In genomic region chr2:69113627-69114026, GRCh38 we compare ENCODE assay signal across 34 cellular contexts.
DNase-seq lines count a peak whose midpoint lies in the region; ATAC-seq, FAIRE-seq and TF ChIP-seq lines count a peak whose summit lies in the region.
"Had no signal": no experiment of that assay in that cellular context is flagged by ENCODE, and none has a peak within 500 bp of the region (broad histone marks: within the 10 kb centered on the region; RNA-seq: fewer than 3 reads in every experiment).

No MANE protein-coding gene starts in this region.

- TF ChIP-seq EP300 in sigmoid colon (IDR thresholded peaks at IDR 0.05) = no peak

- no peak for TF ChIP-seq POLR2A in sigmoid colon (IDR thresholded peaks at IDR 0.05)

- H3K36me3 ChIP-seq in GM23248 (ENCODE audit: low read depth) = peaks cover 13% of the 10 kb centered on the region
- no peaks in the 10 kb centered on the region for H3K36me3 ChIP-seq in astrocyte (ENCODE audit: insufficient read depth, low read length)
- H3K36me3 ChIP-seq in tibial artery = no peaks in the 10 kb centered on the region
- H3K36me3 ChIP-seq in sigmoid colon = no peaks in the 10 kb centered on the region
- H3K36me3 ChIP-seq: pancreas, transverse colon had no signal

- H3K9me3 ChIP-seq in GM23248 (ENCODE audit: low read depth) (no peaks in the 10 kb centered on the region), astrocyte (ENCODE audit: insufficient read depth, low read depth, low read length) (no peaks in the 10 kb centered on the region), tibial artery (no peaks in the 10 kb centered on the region), sigmoid colon (no peaks in the 10 kb centered on the region)
- H3K9me3 ChIP-seq: Caco-2, pancreas, SJCRH30, transverse colon had no signal

- H3K27me3 Mint-ChIP-seq in astrocyte (ENCODE audit: low read depth, unreplicated experiment) = no peaks in the 10 kb centered on the region

- H2AFZ ChIP-seq in GM23248 = no peak overlapping the region
- no peak overlapping the region for H2AFZ ChIP-seq in astrocyte (ENCODE audit: low read depth, low read length)

- no peak overlapping the region for H3K27ac Mint-ChIP-seq in astrocyte (ENCODE audit: unreplicated experiment)
- H3K27ac Mint-ChIP-seq: activated CD4-positive, alpha-beta T cell treated with anti-CD3 and anti-CD28 coated beads, Interleukin-2, amount 10 ng/mL, durations not matched to agents 7 days and 5 days; activated CD8-positive, alpha-beta memory T cell treated with anti-CD3 and anti-CD28 coated beads, Interleukin-2, amount 10 ng/mL, durations not matched to agents 7 days and 5 days; activated naive CD8-positive, alpha-beta T cell treated with anti-CD3 and anti-CD28 coated beads, Interleukin-2, amount 10 ng/mL, durations not matched to agents 7 days and 5 days; immature natural killer cell; stimulated activated naive CD8-positive, alpha-beta T cell treated with anti-CD3 and anti-CD28 coated beads, Interleukin-15, Interleukin-2, amounts not matched to agents 100 ng/mL and 50 ng/mL, for 24 hours had no signal

- intact Hi-C loops in tibial artery (cut with DNase I; ENCODE audit: low total_unique reads) (no loop called here), sigmoid colon (cut with DNase I) (loop anchor here (10.0 kb wide), 2 partner anchors 61 to 99 kb away; partner anchors contain the start of gene ANTXR1)

- H3K4me1 ChIP-seq in GM23248 (ENCODE audit: insufficient read depth) (peaks cover 33% of the 10 kb centered on the region), astrocyte (ENCODE audit: insufficient read depth, low read length) (peaks cover 4% of the 10 kb centered on the region), tibial artery (peaks cover 3 to 91% (median 41%) of the 10 kb centered on the region in 4 donors), sigmoid colon (peaks cover 0 to 52% (median 48%) of the 10 kb centered on the region in 4 donors)
- H3K4me1 ChIP-seq: Caco-2, pancreas, SJCRH30 had no signal

- H3K27ac ChIP-seq in GM23248 (peak overlapping the region; percentile 40), astrocyte (ENCODE audit: low read depth, low read length) (no peak overlapping the region), tibial artery (peak overlapping the region; percentile 36 to 79), sigmoid colon (peak overlapping the region in 1 of 4 donors; percentile 15)
- H3K27ac ChIP-seq: pancreas, SJCRH30, transverse colon had no signal

- peak; percentile 9 for FAIRE-seq in astrocyte (lab: Jason Lieb, UNC)
- FAIRE-seq: G401.6, pancreas had no signal

- H3K4me3 Mint-ChIP-seq in astrocyte (ENCODE audit: unreplicated experiment) = no peak overlapping the region
- H3K4me3 Mint-ChIP-seq: activated CD4-positive, alpha-beta T cell treated with anti-CD3 and anti-CD28 coated beads, Interleukin-2, amount 10 ng/mL, durations not matched to agents 7 days and 5 days; activated CD8-positive, alpha-beta memory T cell treated with anti-CD3 and anti-CD28 coated beads, Interleukin-2, amount 10 ng/mL, durations not matched to agents 7 days and 5 days; activated naive CD8-positive, alpha-beta T cell treated with anti-CD3 and anti-CD28 coated beads, Interleukin-2, amount 10 ng/mL, durations not matched to agents 7 days and 5 days; activated T-cell treated with anti-CD3 and anti-CD28 coated beads, Interleukin-2, amount 50 U/mL, for 4 hours; central memory CD8-positive, alpha-beta T cell; immature natural killer cell; stimulated activated naive CD8-positive, alpha-beta T cell treated with anti-CD3 and anti-CD28 coated beads, Interleukin-15, Interleukin-2, amounts not matched to agents 100 ng/mL and 50 ng/mL, for 24 hours; WTC11 had no signal

- H4K20me1 ChIP-seq in GM23248 (ENCODE audit: insufficient read depth) (no peaks in the 10 kb centered on the region), astrocyte (ENCODE audit: insufficient read depth, low read length) (no peaks in the 10 kb centered on the region)

- H3K9ac ChIP-seq in GM23248 = no peak overlapping the region
- H3K9ac ChIP-seq in astrocyte (ENCODE audit: low read length) = no peak overlapping the region

- TF ChIP-seq CTCF in astrocyte (IDR thresholded peaks at IDR 0.05; ENCODE audit: insufficient read depth, low read depth, low read length) (no peak), tibial artery (IDR thresholded peaks at IDR 0.05) (no peak), sigmoid colon (IDR thresholded peaks at IDR 0.05) (no peak)

- H3K79me2 ChIP-seq in GM23248 (ENCODE audit: insufficient read depth) = no peaks in the 10 kb centered on the region
- H3K79me2 ChIP-seq in astrocyte (ENCODE audit: insufficient read depth, low read length) = no peaks in the 10 kb centered on the region

- peaks cover 5% of the 10 kb centered on the region for H3K4me1 Mint-ChIP-seq in astrocyte (ENCODE audit: low read depth, unreplicated experiment)
- H3K4me1 Mint-ChIP-seq: activated CD4-positive, alpha-beta T cell treated with anti-CD3 and anti-CD28 coated beads, Interleukin-2, amount 10 ng/mL, durations not matched to agents 7 days and 5 days; activated naive CD8-positive, alpha-beta T cell treated with anti-CD3 and anti-CD28 coated beads, Interleukin-2, amount 10 ng/mL, durations not matched to agents 7 days and 5 days; central memory CD8-positive, alpha-beta T cell; immature natural killer cell had no signal

- 48 to 50% methylated on average over 3 of the region's 3 CpGs for WGBS in GM23248 (ENCODE audit: low coverage in 1 of 2, low lambda C conversion rate in 2 of 2, missing lambda C conversion rate in 2 of 2), 2 experiments
- 44 to 68% methylated on average over 3 of the region's 3 CpGs for WGBS in sigmoid colon, 2 donors

- H3K4me3 ChIP-seq in GM23248 (no peak overlapping the region), astrocyte (ENCODE audit: insufficient read depth, low read depth, low read length) (no peak overlapping the region), tibial artery (no peak overlapping the region), sigmoid colon (no peak overlapping the region)
- H3K4me3 ChIP-seq: pancreas, SJCRH30, transverse colon had no signal

- 0 out of 2 replicates have a peak, but pooled peaks cover 7% of the 10 kb centered on the region for H3K9me2 ChIP-seq in GM23248 (ENCODE audit: insufficient read depth)

- H3K27me3 ChIP-seq in GM23248 (replicated peaks; ENCODE audit: insufficient read depth) = no peaks in the 10 kb centered on the region
- H3K27me3 ChIP-seq in astrocyte (ENCODE audit: insufficient read depth, low read length) = no peaks in the 10 kb centered on the region
- H3K27me3 ChIP-seq in tibial artery = no peaks in the 10 kb centered on the region
- H3K27me3 ChIP-seq in sigmoid colon = no peaks in the 10 kb centered on the region
- H3K27me3 ChIP-seq: pancreas, SJCRH30, transverse colon had no signal

- H3K4me2 ChIP-seq in GM23248 (ENCODE audit: unreplicated experiment) = no peak overlapping the region
- peak overlapping the region; percentile 0 for H3K4me2 ChIP-seq in astrocyte (ENCODE audit: low read length)

- H3K36me3 Mint-ChIP-seq in astrocyte (ENCODE audit: low read depth, unreplicated experiment) = peaks cover 7% of the 10 kb centered on the region
- H3K36me3 Mint-ChIP-seq: activated CD8-positive, alpha-beta memory T cell treated with anti-CD3 and anti-CD28 coated beads, Interleukin-2, amount 10 ng/mL, durations not matched to agents 7 days and 5 days; activated naive CD8-positive, alpha-beta T cell treated with anti-CD3 and anti-CD28 coated beads, Interleukin-2, amount 10 ng/mL, durations not matched to agents 7 days and 5 days; immature natural killer cell had no signal

- peaks cover 73% of the 10 kb centered on the region for H3F3A ChIP-seq in GM23248 (ENCODE audit: insufficient read depth)

- in situ Hi-C loops in GM23248 (cut with MboI) = no loop called here

- DNase-seq in GM23248 (peak; percentile 66), astrocyte (ENCODE audit: low read depth) (peak; percentile 22), iris pigment epithelial cell (ENCODE audit: low read depth) (peak; percentile 26), tibial artery (no peak), sigmoid colon (no peak), NCI-H446 (lab: John Stamatoyannopoulos, UW) (no peak), SW 1271 (lab: John Stamatoyannopoulos, UW) (no peak)
- DNase-seq: activated CD4-positive, alpha-beta T cell treated with anti-CD3 and anti-CD28 coated beads, Interleukin-2, amount 10 ng/mL, durations not matched to agents 7 days and 5 days; activated CD8-positive, alpha-beta memory T cell treated with anti-CD3 and anti-CD28 coated beads, Interleukin-2, amount 10 ng/mL, durations not matched to agents 7 days and 5 days; activated gamma-delta T cell; activated naive CD8-positive, alpha-beta T cell treated with anti-CD3 and anti-CD28 coated beads, Interleukin-2, amount 10 ng/mL, durations not matched to agents 7 days and 5 days; activated T-cell treated with anti-CD3 and anti-CD28 coated beads, Interleukin-2, amount 50 U/mL, for 4 hours; C1 segment of cervical spinal cord; Caco-2; dermis blood vessel endothelial cell; DMS53; hypothalamus; immature natural killer cell; left colon; mammary epithelial cell; NCI-H1048; NCI-H774; pancreas; RPMI8226; SJCRH30; stimulated activated CD4-positive, alpha-beta T cell treated with anti-CD3 and anti-CD28 coated beads, Interleukin-1b, Interleukin-23, amount 100 ng/mL, for 48 hours; T1000; transverse colon had no signal

- ATAC-seq in GM21737 (IDR thresholded peaks at IDR 0.05; ENCODE audit: unreplicated experiment) = no peak
- ATAC-seq: activated CD8-positive, alpha-beta memory T cell treated with anti-CD3 and anti-CD28 coated beads, Interleukin-2, amount 10 ng/mL, durations not matched to agents 7 days and 5 days; activated T-cell treated with anti-CD3 and anti-CD28 coated beads, Interleukin-2, amount 50 U/mL, for 4 hours; esophagus mucosa; left colon; pancreas had no signal

- H3K9me3 Mint-ChIP-seq in astrocyte (ENCODE audit: unreplicated experiment) = no peaks in the 10 kb centered on the region
- H3K9me3 Mint-ChIP-seq: activated CD4-positive, alpha-beta T cell treated with anti-CD3 and anti-CD28 coated beads, Interleukin-2, amount 10 ng/mL, durations not matched to agents 7 days and 5 days; activated naive CD8-positive, alpha-beta T cell treated with anti-CD3 and anti-CD28 coated beads, Interleukin-2, amount 10 ng/mL, durations not matched to agents 7 days and 5 days; activated T-cell treated with anti-CD3 and anti-CD28 coated beads, Interleukin-2, amount 50 U/mL, for 4 hours; central memory CD8-positive, alpha-beta T cell; immature natural killer cell; stimulated activated naive CD8-positive, alpha-beta T cell treated with anti-CD3 and anti-CD28 coated beads, Interleukin-15, Interleukin-2, amounts not matched to agents 100 ng/mL and 50 ng/mL, for 24 hours had no signal

Comparison
In these comparisons a context has a peak if more than half of its experiments do, and no peak if none do; other contexts are left out.
1. DNase-seq: peak in GM23248 (single experiment), astrocyte (single experiment) and iris pigment epithelial cell (single experiment); none in tibial artery (0 of 2), sigmoid colon (single experiment), NCI-H446 (0 of 2) and SW 1271 (0 of 2).